Comparison of ENCODE assay signal across 8 cellular contexts in the genomic region with DNA sequence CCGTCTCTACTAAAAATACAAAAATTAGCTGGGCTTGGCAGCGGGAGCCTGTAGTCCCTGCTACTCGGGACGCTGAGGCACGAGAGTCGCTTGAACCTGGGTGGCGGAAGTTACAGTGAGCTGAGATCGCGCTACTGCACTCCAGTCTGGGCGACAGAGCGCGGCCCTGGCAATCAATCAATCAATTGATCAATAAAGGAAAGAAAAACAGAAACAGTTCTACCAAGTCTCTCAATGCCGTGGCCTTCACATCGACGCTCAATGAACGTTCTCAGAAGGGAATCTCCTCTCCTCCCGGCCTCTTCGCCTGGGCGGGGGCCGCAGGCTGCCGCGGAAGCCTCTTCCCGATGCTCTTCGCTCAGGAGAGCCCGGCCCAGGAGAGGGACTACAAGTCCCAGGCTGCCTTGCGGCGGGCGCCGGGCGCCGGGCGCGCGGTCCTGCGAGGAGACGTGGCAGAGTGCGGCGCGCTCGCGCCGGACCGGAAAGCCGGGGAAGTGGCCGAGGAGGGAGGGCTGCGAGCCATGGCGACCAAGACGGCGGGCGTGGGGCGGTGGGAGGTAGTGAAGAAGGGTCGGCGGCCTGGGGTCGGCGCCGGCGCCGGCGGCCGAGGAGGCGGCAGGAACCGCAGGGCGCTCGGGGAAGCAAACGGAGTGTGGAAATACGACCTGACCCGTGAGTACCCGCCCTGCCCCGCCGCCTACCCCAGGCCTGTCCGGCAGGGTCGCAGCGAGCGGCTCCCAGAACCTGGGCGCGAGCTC. TPM values are rescaled to one million over a fixed set of nuclear protein-coding genes. Genes with fewer than 3 reads are reported as not detected.
DNase-seq lines count a peak whose midpoint lies in the region; ATAC-seq, FAIRE-seq and TF ChIP-seq lines count a peak whose summit lies in the region.

A gene with protein sequence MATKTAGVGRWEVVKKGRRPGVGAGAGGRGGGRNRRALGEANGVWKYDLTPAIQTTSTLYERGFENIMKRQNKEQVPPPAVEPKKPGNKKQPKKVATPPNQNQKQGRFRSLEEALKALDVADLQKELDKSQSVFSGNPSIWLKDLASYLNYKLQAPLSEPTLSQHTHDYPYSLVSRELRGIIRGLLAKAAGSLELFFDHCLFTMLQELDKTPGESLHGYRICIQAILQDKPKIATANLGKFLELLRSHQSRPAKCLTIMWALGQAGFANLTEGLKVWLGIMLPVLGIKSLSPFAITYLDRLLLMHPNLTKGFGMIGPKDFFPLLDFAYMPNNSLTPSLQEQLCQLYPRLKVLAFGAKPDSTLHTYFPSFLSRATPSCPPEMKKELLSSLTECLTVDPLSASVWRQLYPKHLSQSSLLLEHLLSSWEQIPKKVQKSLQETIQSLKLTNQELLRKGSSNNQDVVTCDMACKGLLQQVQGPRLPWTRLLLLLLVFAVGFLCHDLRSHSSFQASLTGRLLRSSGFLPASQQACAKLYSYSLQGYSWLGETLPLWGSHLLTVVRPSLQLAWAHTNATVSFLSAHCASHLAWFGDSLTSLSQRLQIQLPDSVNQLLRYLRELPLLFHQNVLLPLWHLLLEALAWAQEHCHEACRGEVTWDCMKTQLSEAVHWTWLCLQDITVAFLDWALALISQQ (plus strand): TSS at position 471 of the 758 bp plus-strand sequence. CDS start 51 bp downstream, at position 522.

- peak within 1 kb of the TSS; percentile 79 to 90 (median 84) for H3K27ac ChIP-seq in BLaER1 treated with 17β-estradiol and CSF1 and Interleukin-3, amounts not matched to agents 10 nM and 100 nM
- peak within 1 kb of the TSS; percentile 58 to 90 (median 69) for H3K27ac ChIP-seq in right lobe of liver

- peak; percentile 98 for DNase-seq in GM19239 (ENCODE audit: insufficient read length, low spot score)
- DNase-seq in NCI-H526 (lab: John Stamatoyannopoulos, UW): peak; percentile 71 to 90
- DNase-seq in activated CD4-positive, alpha-beta T cell treated with anti-CD3 and anti-CD28 coated beads, Interleukin-2, amount 50 U/mL, for 24 hours (ENCODE audit: low read depth in 1 of 2, low spot score in 1 of 2): peak; percentile 59 to 70
- DNase-seq in dermis microvascular lymphatic vessel endothelial cell (ENCODE audit: low read depth in 2 of 2): peak; percentile 73 to 92
- DNase-seq in right lobe of liver: peak; percentile 93 to 94 (median 94)
- peak; percentile 78 to 80 for DNase-seq in stimulated activated CD4-positive, alpha-beta T cell treated with anti-CD3 and anti-CD28 coated beads, Interleukin-4, amount 100 ng/mL, for 4 hours

- WGBS in right lobe of liver (ENCODE audit: insufficient coverage, low coverage, low lambda C conversion rate, missing lambda C conversion rate): 2% methylated on average over 31 of the region's 76 CpGs

- TF ChIP-seq POLR2A in right lobe of liver (IDR thresholded peaks at IDR 0.05): peak; percentile 87

- peak within 1 kb of the TSS; percentile 84 to 96 (median 94) for H3K4me3 ChIP-seq in BLaER1 treated with 17β-estradiol and CSF1 and Interleukin-3, amounts not matched to agents 10 nM and 100 nM
- H3K4me3 ChIP-seq in right lobe of liver: peak within 1 kb of the TSS; percentile 81 to 96 (median 94)

- ATAC-seq in HG03442 (IDR thresholded peaks at IDR 0.05; ENCODE audit: unreplicated experiment) (peak; percentile 88), right lobe of liver (peak; percentile 95 to 99 (median 96))

- intact Hi-C loops in right lobe of liver (cut with DNase I): no loop called here

- H3K9me3 ChIP-seq in BLaER1 treated with 17β-estradiol and CSF1 and Interleukin-3, amounts not matched to agents 10 nM and 100 nM (replicated peaks in 1 of 11): no peaks in the 10 kb centered on the region
- no peaks in the 10 kb centered on the region for H3K9me3 ChIP-seq in right lobe of liver

- peak in 1 of 4 donors; percentile 13 for TF ChIP-seq CTCF in right lobe of liver (IDR thresholded peaks at IDR 0.05)

- peaks cover 0 to 70% (median 19%) of the 10 kb centered on the region in 11 experiments; a peak in 12 of 22 replicates for H4K20me1 ChIP-seq in BLaER1 treated with 17β-estradiol and CSF1 and Interleukin-3, amounts not matched to agents 10 nM and 100 nM

- peak; percentile 70 for FAIRE-seq in GM19239 (lab: Jason Lieb, UNC)

- H3K4me1 ChIP-seq in BLaER1 treated with 17β-estradiol and CSF1 and Interleukin-3, amounts not matched to agents 10 nM and 100 nM: peaks cover 28 to 46% (median 39%) of the 10 kb centered on the region in 10 experiments
- peaks cover 0 to 13% (median 0%) of the 10 kb centered on the region in 4 donors for H3K4me1 ChIP-seq in right lobe of liver

- peak within 1 kb of the TSS; percentile 82 to 96 (median 91) for H3K9ac ChIP-seq in BLaER1 treated with 17β-estradiol and CSF1 and Interleukin-3, amounts not matched to agents 10 nM and 100 nM

- H3K36me3 ChIP-seq in BLaER1 treated with 17β-estradiol and CSF1 and Interleukin-3, amounts not matched to agents 10 nM and 100 nM: peaks cover 30 to 62% (median 42%) of the 10 kb centered on the region in 11 experiments
- peaks cover 5 to 29% (median 21%) of the 10 kb centered on the region in 4 donors for H3K36me3 ChIP-seq in right lobe of liver

- H3K27me3 ChIP-seq in BLaER1 treated with 17β-estradiol and CSF1 and Interleukin-3, amounts not matched to agents 10 nM and 100 nM: no peaks in the 10 kb centered on the region
- H3K27me3 ChIP-seq in right lobe of liver: no peaks in the 10 kb centered on the region

- peak within 1 kb of the TSS; percentile 91 to 99 (median 97) for H3K4me2 ChIP-seq in BLaER1 treated with 17β-estradiol and CSF1 and Interleukin-3, amounts not matched to agents 10 nM and 100 nM

RNA-seq across cellular contexts. Expression of the gene that starts here (rescaled TPM):
- 14.4 and 28.3 TPM in 2 replicates for total RNA-seq in dermis microvascular lymphatic vessel endothelial cell
- total RNA-seq in right lobe of liver: 10 to 100 TPM; 29.1 to 62.7 (median 50.0) TPM

Comparison
In these comparisons a context has a peak if more than half of its experiments do, and no peak if none do; other contexts are left out.
1. Peak in every context shown above with its lines: DNase-seq, ATAC-seq, H3K4me3 ChIP-seq and H3K27ac ChIP-seq.